ENCODE assay signal across 15 cellular contexts in the genomic region with DNA sequence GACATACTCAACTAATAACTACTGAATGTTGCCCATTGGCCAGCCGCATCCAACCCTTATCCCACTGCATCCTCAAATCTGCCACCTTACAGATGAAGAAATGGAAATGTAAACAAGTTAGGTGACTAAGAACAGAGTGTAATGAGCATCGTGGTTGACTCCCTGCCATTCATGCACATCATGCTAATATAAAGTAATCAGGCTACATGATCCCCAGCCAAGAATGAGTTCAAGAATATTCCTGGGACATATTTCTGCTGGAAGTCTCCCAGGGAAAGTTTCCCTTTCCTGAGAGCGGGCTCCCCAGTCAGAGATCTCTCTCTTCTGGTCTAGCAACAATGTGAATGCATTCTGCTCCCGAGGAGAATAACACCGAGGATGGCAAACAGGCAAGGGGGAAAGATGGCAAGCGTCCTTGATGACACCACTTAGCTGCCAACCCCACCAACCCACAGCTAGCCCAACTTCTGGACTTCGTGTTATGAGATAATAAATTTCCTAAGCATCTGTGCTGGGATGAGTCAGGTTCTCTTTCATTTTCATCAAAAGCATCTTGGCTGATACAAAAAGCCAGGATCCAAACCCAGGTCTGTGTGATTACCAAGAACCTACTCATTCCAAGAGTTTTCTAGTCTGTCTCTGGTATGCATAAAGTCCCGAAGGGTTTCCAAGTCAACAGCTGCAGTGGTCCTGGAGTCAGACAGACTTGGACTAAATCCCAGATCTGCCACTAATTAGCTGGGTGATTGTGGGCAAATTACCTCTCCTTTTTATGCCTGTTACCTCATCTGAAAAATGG. TPM values are rescaled to one million over a fixed set of nuclear protein-coding genes. Genes with fewer than 3 reads are reported as not detected.
A peak's percentile ranks its signal among the peaks of the same experiment; 100 is the strongest.
DNase-seq lines count a peak whose midpoint lies in the region; ATAC-seq and TF ChIP-seq lines count a peak whose summit lies in the region.
"Had no signal": no experiment of that assay in that cellular context is flagged by ENCODE, and none has a peak within 500 bp of the region (broad histone marks: within the 10 kb centered on the region; RNA-seq: fewer than 3 reads in every experiment).

No MANE protein-coding gene starts in this region.

- TF ChIP-seq CTCF in endodermal cell (conservative IDR thresholded peaks at IDR 0.05) (no peak), BE2C (IDR thresholded peaks at IDR 0.05; ENCODE audit: low read depth, low read length) (no peak)

- ATAC-seq in esophagus mucosa, result peak; percentile 20
- ATAC-seq in GM21528 (IDR thresholded peaks at IDR 0.05; ENCODE audit: low FRiP score, unreplicated experiment), result no peak
- ATAC-seq: stimulated activated naive CD8-positive, alpha-beta T cell treated with anti-CD3 and anti-CD28 coated beads, Interleukin-15, Interleukin-2, amounts not matched to agents 100 U/mL and 50 U/mL, for 24 hours had no signal

- WGBS in endodermal cell (ENCODE audit: insufficient coverage in 1 of 2, insufficient read length in 1 of 2), 2 experiments, result 91 to 92% methylated on average over 4 to 7 of the region's 8 CpGs

- no peaks in the 10 kb centered on the region for H3K4me1 Mint-ChIP-seq in endodermal cell

- H3K4me3 ChIP-seq in skeletal muscle cell (ENCODE audit: low read depth, low read length) (no peak overlapping the region), endodermal cell (ENCODE audit: low read length) (no peak overlapping the region), BE2C (ENCODE audit: low read depth, low read length) (no peak overlapping the region)

- no peak overlapping the region for H3K27ac Mint-ChIP-seq in endodermal cell
- H3K27ac Mint-ChIP-seq: activated B cell treated with CpG ODN at 0.5 μM for 24 hours; activated T-cell treated with anti-CD3 and anti-CD28 coated beads, Interleukin-2, amount 50 U/mL, for 24 hours; nephron progenitor cell had no signal

- H3K9me3 Mint-ChIP-seq in endodermal cell, result no peaks in the 10 kb centered on the region
- H3K9me3 Mint-ChIP-seq: activated T-cell treated with anti-CD3 and anti-CD28 coated beads, Interleukin-2, amount 50 U/mL, for 24 hours had no signal

- no peak overlapping the region for H3K4me3 Mint-ChIP-seq in endodermal cell
- H3K4me3 Mint-ChIP-seq: activated B cell treated with CpG ODN at 0.5 μM for 24 hours; activated T-cell treated with anti-CD3 and anti-CD28 coated beads, Interleukin-2, amount 50 U/mL, for 24 hours; nephron progenitor cell had no signal

- no peaks in the 10 kb centered on the region for H3K36me3 Mint-ChIP-seq in endodermal cell (ENCODE audit: low read depth)

- peak; percentile 66 for DNase-seq in HCEC 1CT
- DNase-seq in NCI-H2171 (lab: John Stamatoyannopoulos, UW), result peak; percentile 32
- peak; percentile 36 for DNase-seq in skeletal muscle cell (ENCODE audit: low read depth)
- no peak for DNase-seq in endodermal cell
- no peak for DNase-seq in SK-N-DZ (ENCODE audit: low spot score)
- DNase-seq in BE2C, result no peak
- DNase-seq: activated B cell treated with CpG ODN at 0.5 μM for 24 hours; activated T-cell treated with anti-CD3 and anti-CD28 coated beads, Interleukin-2, amount 50 U/mL, for 24 hours; caudate nucleus; DMS53; erythroblast; nephron progenitor cell; stimulated activated naive CD8-positive, alpha-beta T cell treated with anti-CD3 and anti-CD28 coated beads, Interleukin-15, Interleukin-2, amounts not matched to agents 100 U/mL and 50 U/mL, for 24 hours had no signal

- H3K27me3 Mint-ChIP-seq in endodermal cell (ENCODE audit: insufficient read depth), result peaks cover 14% of the 10 kb centered on the region

- H3K27ac ChIP-seq in endodermal cell (ENCODE audit: low read depth, low read length), result no peak overlapping the region

- no peaks in the 10 kb centered on the region for H3K4me1 ChIP-seq in endodermal cell (ENCODE audit: control insufficient read depth, insufficient read depth, low read length)
- peaks cover 4% of the 10 kb centered on the region; the same call in 1 of the 2 replicates for H3K4me1 ChIP-seq in BE2C

- H3K27me3 ChIP-seq in endodermal cell (ENCODE audit: control insufficient read depth, insufficient read depth, low read length, poor library complexity, severe bottlenecking) (no peaks in the 10 kb centered on the region), BE2C (no peaks in the 10 kb centered on the region)

- H3K36me3 ChIP-seq in endodermal cell (ENCODE audit: control insufficient read depth, insufficient read depth, low read length), result no peaks in the 10 kb centered on the region
- no peaks in the 10 kb centered on the region for H3K36me3 ChIP-seq in BE2C

- H3K9me3 ChIP-seq in endodermal cell (ENCODE audit: control insufficient read depth, low read length) (peaks cover 3% of the 10 kb centered on the region), BE2C (no peaks in the 10 kb centered on the region)

- H3K9ac ChIP-seq in endodermal cell (ENCODE audit: extremely low read depth, low read length, poor library complexity, severe bottlenecking), result no peak overlapping the region

RNA-seq across cellular contexts. Expression of gene SERP2, which starts 55.7 kb away (rescaled TPM):
- total RNA-seq in esophagus mucosa, result 1.2 TPM
- 1 to 10 TPM; 2.9 to 3.5 TPM for total RNA-seq in endodermal cell
- 7.0 TPM for polyA plus RNA-seq in endodermal cell (2013, experiment 1 of 2)
- polyA plus RNA-seq in endodermal cell (2013, experiment 2 of 2), result 5.7 TPM
- 15.8 and 19.4 TPM in 2 replicates for polyA plus RNA-seq in SK-N-DZ (2014; cell fraction: cytosol; rRNA removed)
- polyA plus RNA-seq in SK-N-DZ (2014; cell fraction: nucleus; rRNA removed), result 15.5 and 19.2 TPM in 2 replicates
- 33.6 TPM for polyA plus RNA-seq in BE2C (2012; ENCODE audit: insufficient read depth, insufficient read length, low read depth)

Comparison
In these comparisons a context has a peak if more than half of its experiments do, and no peak if none do; other contexts are left out.
1. DNase-seq: peak in HCEC 1CT (single experiment), NCI-H2171 (single experiment) and skeletal muscle cell (single experiment); none in endodermal cell (single experiment), SK-N-DZ (single experiment) and BE2C (single experiment).